ENCODE assay signal across 8 cellular contexts in genomic region chr9:72362118-72362531, GRCh38. TPM values are rescaled to one million over a fixed set of nuclear protein-coding genes. Genes with fewer than 3 reads are reported as not detected.
DNase-seq lines count a peak whose midpoint lies in the region; ATAC-seq and TF ChIP-seq lines count a peak whose summit lies in the region.

No MANE protein-coding gene starts in this region.

- peaks cover 16% of the 10 kb centered on the region for H3K9me3 Mint-ChIP-seq in glutamatergic neuron (ENCODE audit: unreplicated experiment)

- H3K36me3 ChIP-seq in HAP-1 (replicated peaks) (peaks cover 73% of the 10 kb centered on the region), smooth muscle cell (ENCODE audit: low read depth) (peaks cover 20% of the 10 kb centered on the region)

- H3K79me2 ChIP-seq in smooth muscle cell (ENCODE audit: low read depth): peaks cover 78% of the 10 kb centered on the region

- H3K4me3 ChIP-seq in HAP-1 (peak overlapping the region; percentile 70), WI38 (ENCODE audit: low read depth, low read length) (peak overlapping the region; percentile 81), smooth muscle cell (peak overlapping the region; percentile 61)

- H3K4me1 Mint-ChIP-seq in glutamatergic neuron (ENCODE audit: low read depth, unreplicated experiment): peaks cover 29% of the 10 kb centered on the region

- in situ Hi-C loops in HAP-1 (cut with MboI; ENCODE audit: low sequenced_read_pairs): loop anchor here (5.0 to 10.0 kb wide), 3 partner anchors 80 to 323 kb away; no protein-coding TSS in a partner anchor

- no peak overlapping the region for H2AFZ ChIP-seq in smooth muscle cell (ENCODE audit: low read depth)

- H3K4me1 ChIP-seq in HAP-1 (peaks cover 51% of the 10 kb centered on the region), smooth muscle cell (ENCODE audit: low read depth) (peaks cover 31% of the 10 kb centered on the region)

- H3K27ac ChIP-seq in smooth muscle cell (ENCODE audit: low read depth): peak overlapping the region; percentile 98

- peaks cover 15% of the 10 kb centered on the region for H3K27me3 Mint-ChIP-seq in glutamatergic neuron (ENCODE audit: unreplicated experiment)

- peak overlapping the region; percentile 90 for H3K4me2 ChIP-seq in smooth muscle cell

- 11% methylated on average over 2 of the region's 2 CpGs for WGBS in smooth muscle cell (ENCODE audit: low lambda C conversion rate)

- H3K9me3 ChIP-seq in HAP-1 (no peaks in the 10 kb centered on the region), smooth muscle cell (replicated peaks; ENCODE audit: low read depth) (no peaks in the 10 kb centered on the region)

- no peak overlapping the region for H3K27ac Mint-ChIP-seq in glutamatergic neuron (ENCODE audit: unreplicated experiment)

- no peak for DNase-seq in HAP-1 (ENCODE audit: low spot score in 2 of 2)
- no peak for DNase-seq in glutamatergic neuron
- no peak for DNase-seq in smooth muscle cell (lab: John Stamatoyannopoulos, UW; ENCODE audit: unreplicated experiment)
- DNase-seq in AML-193 (lab: John Stamatoyannopoulos, UW): no peak
- DNase-seq in NCI-H187 treated with DMSO at 0.1 percent for 48 hours (lab: John Stamatoyannopoulos, UW): no peak

- ATAC-seq in HG03521 (IDR thresholded peaks at IDR 0.05; ENCODE audit: unreplicated experiment) (no peak), HG03520 (IDR thresholded peaks at IDR 0.05; ENCODE audit: unreplicated experiment) (no peak)

- H3K27me3 ChIP-seq in HAP-1 (ENCODE audit: low read depth) (no peaks in the 10 kb centered on the region), smooth muscle cell (ENCODE audit: low read depth) (no peaks in the 10 kb centered on the region)

- H3F3A ChIP-seq in smooth muscle cell (ENCODE audit: low read depth): peaks cover 8% of the 10 kb centered on the region

- TF ChIP-seq CTCF in WI38 (IDR thresholded peaks at IDR 0.05; ENCODE audit: low read depth, low read length) (no peak), glutamatergic neuron (IDR thresholded peaks at IDR 0.05; ENCODE audit: partially characterized antibody, unreplicated experiment) (no peak), smooth muscle cell (IDR thresholded peaks at IDR 0.05; ENCODE audit: borderline replicate concordance, insufficient read depth, poor library complexity, severe bottlenecking) (no peak)

- peak overlapping the region; percentile 93 for H3K4me3 Mint-ChIP-seq in glutamatergic neuron (ENCODE audit: unreplicated experiment)

- peak overlapping the region; percentile 99 for H3K9ac ChIP-seq in smooth muscle cell (ENCODE audit: low read depth)

- H4K20me1 ChIP-seq in smooth muscle cell (ENCODE audit: low read depth): peaks cover 77% of the 10 kb centered on the region

- no peaks in the 10 kb centered on the region for H3K36me3 Mint-ChIP-seq in glutamatergic neuron (ENCODE audit: unreplicated experiment)

RNA-seq across cellular contexts. Expression of gene ZFAND5, which starts 2.9 kb away (rescaled TPM):
- total RNA-seq in glutamatergic neuron (ENCODE audit: unreplicated experiment) (218 TPM), smooth muscle cell (244 and 251 TPM in 2 replicates)
- 163 and 186 TPM in 2 replicates for polyA plus RNA-seq in smooth muscle cell
